1 cellular context compared by ENCODE assay signal in the genomic region with DNA sequence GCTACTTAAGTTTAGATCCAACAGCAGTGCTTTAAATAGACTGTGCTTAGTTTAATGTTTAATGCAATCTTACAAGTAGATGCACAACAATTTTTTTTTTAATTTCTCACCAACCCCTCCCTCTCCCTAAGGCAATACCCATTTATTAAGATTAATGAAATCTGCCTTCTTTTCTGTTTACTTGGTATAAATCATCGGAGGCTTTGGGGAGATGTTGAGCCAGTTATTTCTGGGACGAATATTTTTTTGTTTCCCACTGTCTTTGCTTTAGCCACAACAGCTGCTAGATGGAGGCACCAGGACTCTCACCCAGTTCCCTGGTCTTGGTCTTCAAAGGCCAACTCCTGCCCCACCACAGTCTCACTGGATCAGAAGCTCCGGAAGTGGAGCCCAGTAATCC.
TF ChIP-seq lines count a peak whose summit lies in the region.

No MANE protein-coding gene starts in this region.

TF ChIP-seq in H1, 55 proteins besides CTCF, POLR2A, EP300 and RAD21:
- no peak for TF ChIP-seq SAP30 (IDR thresholded peaks at IDR 0.05; ENCODE audit: insufficient read depth, insufficient replicate concordance, low read length)
